ENCODE assay signal across 11 cellular contexts in genomic region chr7:139103057-139103820, GRCh38. TPM values are rescaled to one million over a fixed set of nuclear protein-coding genes. Genes with fewer than 3 reads are reported as not detected.
DNase-seq lines count a peak whose midpoint lies in the region; ATAC-seq and TF ChIP-seq lines count a peak whose summit lies in the region.
"Had no signal": no experiment of that assay in that cellular context is flagged by ENCODE, and none has a peak within 500 bp of the region (broad histone marks: within the 10 kb centered on the region; RNA-seq: fewer than 3 reads in every experiment).

No MANE protein-coding gene starts in this region.

- H3K4me1 ChIP-seq in CD8-positive, alpha-beta T cell (ENCODE audit: insufficient read depth, low read length) = peaks cover 28% of the 10 kb centered on the region
- H3K4me1 ChIP-seq in KMS-11 (ENCODE audit: low read depth, poor library complexity, severe bottlenecking) (peaks cover 26% of the 10 kb centered on the region), osteoblast (ENCODE audit: insufficient read depth, low read length) (peaks cover 23% of the 10 kb centered on the region), ascending aorta (peaks cover 0 to 4% of the 10 kb centered on the region in 2 donors)

- H3K27me3 ChIP-seq in CD8-positive, alpha-beta T cell (ENCODE audit: insufficient read depth, low read length) = no peaks in the 10 kb centered on the region
- H3K27me3 ChIP-seq in KMS-11 (ENCODE audit: insufficient read depth, low read depth) (no peaks in the 10 kb centered on the region), osteoblast (ENCODE audit: insufficient read depth, low read length) (no peaks in the 10 kb centered on the region), ascending aorta (no peaks in the 10 kb centered on the region)

- CTCF ChIA-PET in CD8-positive, alpha-beta T cell (lab: Charles Lee) = interaction anchor here (1.5 to 3.2 kb wide), 6 partner anchors 9 to 88 kb away, joined by 3 to 25 read pairs (median 7); no protein-coding TSS in a partner anchor

- H3K27ac Mint-ChIP-seq in CD8-positive, alpha-beta T cell = peak overlapping the region; percentile 93
- peak overlapping the region; percentile 94 for H3K27ac Mint-ChIP-seq in activated naive CD8-positive, alpha-beta T cell treated with anti-CD3 and anti-CD28 coated beads, Interleukin-2, amount 10 ng/mL, durations not matched to agents 7 days and 5 days

- no peaks in the 10 kb centered on the region for H3K27me3 Mint-ChIP-seq in CD8-positive, alpha-beta T cell (ENCODE audit: low read depth)
- no peaks in the 10 kb centered on the region for H3K27me3 Mint-ChIP-seq in activated naive CD8-positive, alpha-beta T cell treated with anti-CD3 and anti-CD28 coated beads, Interleukin-2, amount 10 ng/mL, durations not matched to agents 7 days and 5 days

- no peaks in the 10 kb centered on the region for H3K9me3 Mint-ChIP-seq in CD8-positive, alpha-beta T cell
- no peaks in the 10 kb centered on the region for H3K9me3 Mint-ChIP-seq in activated naive CD8-positive, alpha-beta T cell treated with anti-CD3 and anti-CD28 coated beads, Interleukin-2, amount 10 ng/mL, durations not matched to agents 7 days and 5 days

- TF ChIP-seq CTCF in CD8-positive, alpha-beta T cell (IDR thresholded peaks at IDR 0.05) = no peak
- TF ChIP-seq CTCF in KMS-11 (conservative IDR thresholded peaks at IDR 0.05; ENCODE audit: low read depth, low read length) (no peak), osteoblast (IDR thresholded peaks at IDR 0.05; ENCODE audit: extremely low read depth, low read depth, low read length) (no peak), ascending aorta (IDR thresholded peaks at IDR 0.05) (no peak)

- H3K4me3 Mint-ChIP-seq in CD8-positive, alpha-beta T cell = peak overlapping the region; percentile 93
- H3K4me3 Mint-ChIP-seq in activated naive CD8-positive, alpha-beta T cell treated with anti-CD3 and anti-CD28 coated beads, Interleukin-2, amount 10 ng/mL, durations not matched to agents 7 days and 5 days = peak overlapping the region; percentile 93

- peak overlapping the region; percentile 61 for H3K27ac ChIP-seq in CD8-positive, alpha-beta T cell (ENCODE audit: low read depth, low read length)
- no peak overlapping the region for H3K27ac ChIP-seq in KMS-11
- H3K27ac ChIP-seq in osteoblast (ENCODE audit: low read depth, low read length) = no peak overlapping the region
- no peak overlapping the region for H3K27ac ChIP-seq in ascending aorta
- H3K27ac ChIP-seq: PC-9 had no signal

- H3K36me3 Mint-ChIP-seq in CD8-positive, alpha-beta T cell = peaks cover 68% of the 10 kb centered on the region
- H3K36me3 Mint-ChIP-seq in activated naive CD8-positive, alpha-beta T cell treated with anti-CD3 and anti-CD28 coated beads, Interleukin-2, amount 10 ng/mL, durations not matched to agents 7 days and 5 days = peaks cover 67% of the 10 kb centered on the region

- H3K4me1 Mint-ChIP-seq in CD8-positive, alpha-beta T cell (ENCODE audit: low read depth) = peaks cover 53% of the 10 kb centered on the region
- H3K4me1 Mint-ChIP-seq in activated naive CD8-positive, alpha-beta T cell treated with anti-CD3 and anti-CD28 coated beads, Interleukin-2, amount 10 ng/mL, durations not matched to agents 7 days and 5 days = peaks cover 44% of the 10 kb centered on the region

- H3K4me3 ChIP-seq in CD8-positive, alpha-beta T cell (ENCODE audit: low read depth, low read length) = peak overlapping the region; percentile 61
- H3K4me3 ChIP-seq in KMS-11 (IDR thresholded peaks at IDR 0.05; ENCODE audit: insufficient read depth, low read depth, low read length) (no peak overlapping the region), osteoblast (ENCODE audit: insufficient read depth, low read length) (no peak overlapping the region), ascending aorta (no peak overlapping the region)
- H3K4me3 ChIP-seq: PC-9 had no signal

- no peak overlapping the region for H2AFZ ChIP-seq in KMS-11 (ENCODE audit: low read depth)
- H2AFZ ChIP-seq in osteoblast (ENCODE audit: low read length) = no peak overlapping the region
- H2AFZ ChIP-seq: PC-9 had no signal

- no peaks in the 10 kb centered on the region for H3K36me3 ChIP-seq in CD8-positive, alpha-beta T cell (ENCODE audit: insufficient read depth, low read length)
- no peaks in the 10 kb centered on the region for H3K36me3 ChIP-seq in KMS-11 (ENCODE audit: insufficient read depth)
- no peaks in the 10 kb centered on the region for H3K36me3 ChIP-seq in osteoblast (ENCODE audit: insufficient read depth, low read length)
- no peaks in the 10 kb centered on the region for H3K36me3 ChIP-seq in ascending aorta

- H3K79me2 ChIP-seq in KMS-11 (ENCODE audit: insufficient read depth, low read depth) (peaks cover 80% of the 10 kb centered on the region), osteoblast (ENCODE audit: insufficient read depth, low read length) (peaks cover 76% of the 10 kb centered on the region)

- no peak for DNase-seq in CD8-positive, alpha-beta T cell
- DNase-seq in activated naive CD8-positive, alpha-beta T cell treated with anti-CD3 and anti-CD28 coated beads, Interleukin-2, amount 10 ng/mL, durations not matched to agents 7 days and 5 days = no peak
- DNase-seq in osteoblast (ENCODE audit: insufficient read length, low spot score, missing footprints) = peak; percentile 23
- DNase-seq in stimulated activated naive CD4-positive, alpha-beta T cell treated with Interleukin-2 at 50 U/mL for 16 hours (lab: John Stamatoyannopoulos, UW) = no peak
- DNase-seq in ascending aorta (ENCODE audit: low spot score in 2 of 2) = no peak
- DNase-seq: glutamatergic neuron, mammary epithelial cell, NCI-H2081, PC-9 had no signal

- POLR2A ChIA-PET in CD8-positive, alpha-beta T cell (lab: Charles Lee) = interaction anchor here (0.9 to 4.0 kb wide), 8 partner anchors 9 to 28 kb away, joined by 3 to 93 read pairs (median 8); no protein-coding TSS in a partner anchor
- POLR2A ChIA-PET in activated naive CD8-positive, alpha-beta T cell treated with anti-CD3 and anti-CD28 coated beads, Interleukin-2, amount 10 ng/mL, durations not matched to agents 7 days and 5 days (lab: Charles Lee) = interaction anchor here (1.4 to 3.9 kb wide), 6 partner anchors 9 to 256 kb away, joined by 4 to 157 read pairs (median 16); partner anchors contain the start of gene LUC7L2

- 0 out of 2 replicates have a peak overlapping the region, but pooled peaks have one; percentile 7 for H3K4me2 ChIP-seq in KMS-11
- H3K4me2 ChIP-seq in osteoblast (ENCODE audit: insufficient read depth, low read length) = no peak overlapping the region
- H3K4me2 ChIP-seq: PC-9 had no signal

- H3K9me3 ChIP-seq in CD8-positive, alpha-beta T cell (ENCODE audit: low read length) = no peaks in the 10 kb centered on the region
- H3K9me3 ChIP-seq in osteoblast (ENCODE audit: low read depth, low read length) (no peaks in the 10 kb centered on the region), ascending aorta (no peaks in the 10 kb centered on the region)

- ATAC-seq in CD8-positive, alpha-beta T cell = no peak
- no peak for ATAC-seq in activated naive CD8-positive, alpha-beta T cell treated with anti-CD3 and anti-CD28 coated beads, Interleukin-2, amount 10 ng/mL, durations not matched to agents 7 days and 5 days (ENCODE audit: low read depth)
- no peak for ATAC-seq in GM19463 (IDR thresholded peaks at IDR 0.05; ENCODE audit: unreplicated experiment)

- H4K20me1 ChIP-seq in KMS-11 (ENCODE audit: insufficient read depth) (peaks cover 19% of the 10 kb centered on the region; the same call in 1 of the 2 replicates), osteoblast (ENCODE audit: insufficient read depth, low read length) (peaks cover 5% of the 10 kb centered on the region)

- intact Hi-C loops in CD8-positive, alpha-beta T cell (cut with DNase I, micrococcal nuclease) = loop anchor here in 1 of 2 experiments (10.0 kb wide), 1 partner anchor 638 kb away; the partner anchor contains the start of gene TRIM24
- intact Hi-C loops in ascending aorta (cut with DNase I) = loop anchor here (10.0 kb wide), 1 partner anchor 252 kb away; the partner anchor contains the start of gene LUC7L2

- H3K9ac ChIP-seq in KMS-11 = no peak overlapping the region

RNA-seq across cellular contexts. Expression of gene ZC3HAV1, which starts 6.3 kb away (rescaled TPM):
- 100 to 1,000 TPM; 194 to 198 TPM for total RNA-seq in CD8-positive, alpha-beta T cell
- total RNA-seq in activated naive CD8-positive, alpha-beta T cell treated with anti-CD3 and anti-CD28 coated beads, Interleukin-2, amount 10 ng/mL, durations not matched to agents 7 days and 5 days = 100 to 1,000 TPM; 136 TPM
- 42.4 and 44.5 TPM in 2 replicates for total RNA-seq in osteoblast
- total RNA-seq in ascending aorta = 25.0 TPM
